ENCODE assay signal across 1 cellular context in genomic region chr20:46791722-46792416, GRCh38.
TF ChIP-seq lines count a peak whose summit lies in the region.

No MANE protein-coding gene starts in this region.

TF ChIP-seq in H1, 55 proteins besides CTCF, POLR2A, EP300 and RAD21 (continued from another document):
- TF ChIP-seq RXRA (IDR thresholded peaks at IDR 0.05; ENCODE audit: insufficient read depth, low read depth, low read length) (no peak), ATF2 (IDR thresholded peaks at IDR 0.05; ENCODE audit: low read length) (no peak)
TF ChIP-seq in H1: peak in this region for 0.
